Comparison of ENCODE assay signal across 31 cellular contexts in the genomic region with DNA sequence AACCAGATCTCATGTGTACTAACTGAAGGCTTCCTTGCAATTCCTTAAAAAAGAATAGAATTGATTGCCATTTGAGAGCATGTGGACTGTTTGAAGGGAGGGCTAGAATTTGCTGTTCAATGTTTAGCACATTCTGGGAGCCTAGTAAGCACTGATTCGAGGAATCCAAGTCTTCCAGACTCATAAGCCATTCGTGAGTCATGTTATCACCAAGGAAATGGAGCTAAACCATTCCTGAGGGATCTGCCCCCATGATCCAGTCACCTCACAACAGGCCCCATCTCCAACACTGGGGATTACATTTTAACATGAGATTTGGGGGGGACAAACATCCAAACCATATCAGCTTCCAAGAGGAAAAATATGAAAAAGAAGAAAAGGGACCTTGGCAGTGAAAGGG.
DNase-seq lines count a peak whose midpoint lies in the region; ATAC-seq, FAIRE-seq and TF ChIP-seq lines count a peak whose summit lies in the region.
"Had no signal": no experiment of that assay in that cellular context is flagged by ENCODE, and none has a peak within 500 bp of the region (broad histone marks: within the 10 kb centered on the region; RNA-seq: fewer than 3 reads in every experiment).

No MANE protein-coding gene starts in this region.

- intact Hi-C loops in colonic mucosa (cut with DNase I) (no loop called here), lower leg skin (cut with DNase I; ENCODE audit: low total_unique reads) (no loop called here)

- TF ChIP-seq CTCF in DND-41 (IDR thresholded peaks at IDR 0.05; ENCODE audit: borderline replicate concordance, extremely low read depth, low read length, poor library complexity, severe bottlenecking) (no peak), bronchial epithelial cell (IDR thresholded peaks at IDR 0.05; ENCODE audit: insufficient read depth, low read length, severe bottlenecking) (no peak), colonic mucosa (IDR thresholded peaks at IDR 0.05) (no peak), lower leg skin (IDR thresholded peaks at IDR 0.05) (no peak)

- H3K36me3 ChIP-seq in DND-41 (ENCODE audit: insufficient read depth, low read length) (no peaks in the 10 kb centered on the region), bronchial epithelial cell (ENCODE audit: control insufficient read depth, insufficient read depth, low read length) (no peaks in the 10 kb centered on the region), colonic mucosa (no peaks in the 10 kb centered on the region)
- H3K36me3 ChIP-seq: esophagus squamous epithelium, gastroesophageal sphincter, upper lobe of left lung had no signal

- no peaks in the 10 kb centered on the region for H4K20me1 ChIP-seq in DND-41 (ENCODE audit: insufficient read depth, low read length)

- no peak for FAIRE-seq in bronchial epithelial cell (lab: Jason Lieb, UNC)
- FAIRE-seq: A204.1 had no signal

- TF ChIP-seq POLR2A in lower leg skin (IDR thresholded peaks at IDR 0.05) = no peak

- WGBS in lower leg skin, 2 donors = 75% methylated on average over 2 of the region's 2 CpGs

- no peaks in the 10 kb centered on the region for H3K79me2 ChIP-seq in DND-41 (ENCODE audit: insufficient read depth, low read length)
- H3K79me2 ChIP-seq: hepatocyte had no signal

- 0 out of 2 replicates have a peak overlapping the region, but pooled peaks have one; percentile 12 for H3K4me2 ChIP-seq in DND-41 (ENCODE audit: insufficient read depth, low read length)
- H3K4me2 ChIP-seq: hepatocyte, SK-N-SH had no signal

- DNase-seq in DND-41 (no peak), M059J (ENCODE audit: low read depth) (peak; percentile 44), bronchial epithelial cell (ENCODE audit: low read depth) (peak; percentile 32), kidney tubule cell (ENCODE audit: low spot score) (peak; percentile 68), colonic mucosa (no peak), lower leg skin (ENCODE audit: low spot score in 2 of 2) (no peak)
- DNase-seq: activated CD4-positive, alpha-beta T cell treated with anti-CD3 and anti-CD28 coated beads, Interleukin-2, amount 50 U/mL, for 4 hours; activated CD4-positive, CD25-positive, alpha-beta regulatory T cell; activated CD8-positive, alpha-beta memory T cell treated with anti-CD3 and anti-CD28 coated beads, Interleukin-2, amount 10 ng/mL, durations not matched to agents 7 days and 5 days; activated gamma-delta T cell treated with Interleukin-2 at 50 U/mL for 16 hours; activated T-cell treated with anti-CD3 and anti-CD28 coated beads, Interleukin-2, amount 50 U/mL, for 4 hours; CD4-positive, alpha-beta memory T cell; central memory CD4-positive, alpha-beta T cell; endodermal cell; esophagus squamous epithelium; GOT3; HFFc6; left cardiac atrium; mucosa of descending colon; NCI-H1092 treated with DMSO at 0.1 percent for 48 hours; NCI-H187; NCI-H510A; SK-N-SH; stimulated activated naive CD4-positive, alpha-beta T cell; upper lobe of left lung had no signal

- H3K27ac ChIP-seq in DND-41 (ENCODE audit: low read length) (peak overlapping the region; percentile 7; the same call in 1 of the 2 replicates), colonic mucosa (no peak overlapping the region)
- H3K27ac ChIP-seq: esophagus squamous epithelium, gastroesophageal sphincter, hepatocyte had no signal

- H3K4me3 ChIP-seq in DND-41 (ENCODE audit: low read depth in 1 of 2, low read length in 2 of 2) (no peak overlapping the region), bronchial epithelial cell (ENCODE audit: low read depth, low read length) (no peak overlapping the region), colonic mucosa (no peak overlapping the region), lower leg skin (ENCODE audit: low read depth, poor library complexity, severe bottlenecking) (no peak overlapping the region)
- H3K4me3 ChIP-seq: esophagus squamous epithelium, gastroesophageal sphincter, hepatocyte, mucosa of descending colon, upper lobe of left lung had no signal

- H3K9me3 ChIP-seq in DND-41 (ENCODE audit: insufficient read depth, low read length, severe bottlenecking) (peaks cover 4% of the 10 kb centered on the region), colonic mucosa (no peaks in the 10 kb centered on the region)
- H3K9me3 ChIP-seq: gastroesophageal sphincter, SK-N-SH, upper lobe of left lung had no signal

- peaks cover 6% of the 10 kb centered on the region for H3K4me1 ChIP-seq in DND-41 (ENCODE audit: insufficient read depth, low read length)
- H3K4me1 ChIP-seq in colonic mucosa = no peaks in the 10 kb centered on the region
- H3K4me1 ChIP-seq: esophagus squamous epithelium had no signal

- no peaks in the 10 kb centered on the region for H3K27me3 ChIP-seq in DND-41 (ENCODE audit: insufficient read depth, low read length, poor library complexity)
- no peaks in the 10 kb centered on the region for H3K27me3 ChIP-seq in bronchial epithelial cell (ENCODE audit: control insufficient read depth, insufficient read depth, low read length)
- H3K27me3 ChIP-seq in colonic mucosa = no peaks in the 10 kb centered on the region
- H3K27me3 ChIP-seq: esophagus squamous epithelium, gastroesophageal sphincter, hepatocyte, upper lobe of left lung had no signal

- H2AFZ ChIP-seq in DND-41 (ENCODE audit: low read depth, low read length) = no peak overlapping the region
- H2AFZ ChIP-seq: hepatocyte had no signal

- H3K9ac ChIP-seq in DND-41 (ENCODE audit: low read depth, low read length) = no peak overlapping the region
- H3K9ac ChIP-seq in colonic mucosa (ENCODE audit: low read depth in 2 of 2, low read length in 2 of 2) = no peak overlapping the region
- H3K9ac ChIP-seq: SK-N-SH had no signal

- ATAC-seq in DND-41 (ENCODE audit: insufficient read depth, low read depth) (no peak), HG03571 (IDR thresholded peaks at IDR 0.05; ENCODE audit: unreplicated experiment) (no peak)
- no peak for ATAC-seq in activated CD4-positive, CD25-positive, alpha-beta regulatory T cell treated with anti-CD3 and anti-CD28 coated beads, Interleukin-2, amount 50 U/mL, for 24 hours
- ATAC-seq: activated CD8-positive, alpha-beta memory T cell treated with anti-CD3 and anti-CD28 coated beads, Interleukin-2, amount 10 ng/mL, durations not matched to agents 7 days and 5 days; activated T-cell treated with anti-CD3 and anti-CD28 coated beads, Interleukin-2, amount 50 U/mL, for 4 hours; gastroesophageal sphincter; left cardiac atrium; mucosa of descending colon; Right ventricle myocardium inferior had no signal

Comparison
In these comparisons a context has a peak if more than half of its experiments do, and no peak if none do; other contexts are left out.
1. DNase-seq: peak in M059J (single experiment), bronchial epithelial cell (single experiment) and kidney tubule cell (single experiment); none in DND-41 (single experiment), colonic mucosa (single experiment) and lower leg skin (0 of 2).